Comparison of ENCODE assay signal across 1 cellular context in the genomic region with DNA sequence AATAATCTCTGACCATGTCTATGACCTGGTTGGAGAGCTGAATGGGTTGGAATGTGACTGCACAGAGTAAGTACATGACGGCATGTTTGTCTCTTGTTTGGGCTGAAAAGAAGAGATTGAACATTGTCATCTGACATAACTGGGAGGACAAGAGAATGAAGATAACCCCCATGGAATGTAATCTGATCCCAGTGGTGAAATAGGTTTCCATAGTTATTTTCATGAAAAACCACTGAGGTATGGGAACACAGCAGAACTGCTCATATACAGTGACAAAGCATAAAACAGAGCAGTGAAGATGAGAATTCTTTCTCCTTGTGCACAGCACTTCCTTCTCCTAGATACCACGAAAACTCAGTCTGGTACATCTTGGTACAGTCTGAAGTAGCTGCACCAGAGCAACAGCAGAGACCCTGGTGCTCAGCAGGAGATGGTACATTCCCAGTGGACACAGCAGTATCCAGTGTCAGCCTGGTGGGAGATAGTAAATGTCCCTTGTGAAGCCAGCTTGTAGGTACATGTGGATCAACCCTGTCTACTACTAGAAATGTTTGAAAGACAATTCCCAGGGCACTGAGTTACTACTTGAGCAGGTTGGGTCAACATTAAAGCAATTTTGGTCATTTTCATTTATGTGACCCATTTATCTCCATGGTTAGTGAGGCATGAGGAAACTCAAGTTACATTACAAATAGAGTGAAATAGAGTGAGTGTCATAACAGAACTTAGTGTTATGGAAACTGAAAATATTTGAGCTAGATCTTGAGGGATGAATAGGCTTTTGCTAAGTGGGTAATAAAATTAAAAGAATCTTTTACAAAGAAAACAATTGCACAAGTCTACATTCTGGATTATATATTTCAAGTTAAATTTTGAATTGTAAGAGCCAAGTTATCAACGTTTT.
TF ChIP-seq lines count a peak whose summit lies in the region.

No MANE protein-coding gene starts in this region.

TF ChIP-seq in K562, 482 proteins besides CTCF, POLR2A, EP300 and RAD21 (continued from another document and continues in another):
- TF ChIP-seq HINFP (tag; conservative IDR thresholded peaks at IDR 0.05; ENCODE audit: low read depth) = no peak
- no peak for TF ChIP-seq ZNF175 (CRISPR knock-in tag; IDR thresholded peaks at IDR 0.05; ENCODE audit: low read depth)
- no peak for TF ChIP-seq NFATC3 (IDR thresholded peaks at IDR 0.05)
- TF ChIP-seq TEAD2 (tag; IDR thresholded peaks at IDR 0.05) = 0 out of 2 replicates have a peak, but pooled peaks have one; percentile 55
- no peak for TF ChIP-seq DDX20 (tag; IDR thresholded peaks at IDR 0.05; ENCODE audit: low read depth)
- no peak for TF ChIP-seq TAF1 (IDR thresholded peaks at IDR 0.05; ENCODE audit: control insufficient read depth, extremely low read depth, insufficient read depth, low read length, severe bottlenecking)
- TF ChIP-seq, protein P1, sequence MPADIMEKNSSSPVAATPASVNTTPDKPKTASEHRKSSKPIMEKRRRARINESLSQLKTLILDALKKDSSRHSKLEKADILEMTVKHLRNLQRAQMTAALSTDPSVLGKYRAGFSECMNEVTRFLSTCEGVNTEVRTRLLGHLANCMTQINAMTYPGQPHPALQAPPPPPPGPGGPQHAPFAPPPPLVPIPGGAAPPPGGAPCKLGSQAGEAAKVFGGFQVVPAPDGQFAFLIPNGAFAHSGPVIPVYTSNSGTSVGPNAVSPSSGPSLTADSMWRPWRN (IDR thresholded peaks at IDR 0.05; ENCODE audit: low read depth) = no peak
- TF ChIP-seq MECOM (CRISPR knock-in tag; IDR thresholded peaks at IDR 0.05) = no peak
- TF ChIP-seq MXD1 (CRISPR knock-in tag; IDR thresholded peaks at IDR 0.05; ENCODE audit: borderline replicate concordance, poor library complexity, severe bottlenecking) = no peak
- TF ChIP-seq, protein P2, sequence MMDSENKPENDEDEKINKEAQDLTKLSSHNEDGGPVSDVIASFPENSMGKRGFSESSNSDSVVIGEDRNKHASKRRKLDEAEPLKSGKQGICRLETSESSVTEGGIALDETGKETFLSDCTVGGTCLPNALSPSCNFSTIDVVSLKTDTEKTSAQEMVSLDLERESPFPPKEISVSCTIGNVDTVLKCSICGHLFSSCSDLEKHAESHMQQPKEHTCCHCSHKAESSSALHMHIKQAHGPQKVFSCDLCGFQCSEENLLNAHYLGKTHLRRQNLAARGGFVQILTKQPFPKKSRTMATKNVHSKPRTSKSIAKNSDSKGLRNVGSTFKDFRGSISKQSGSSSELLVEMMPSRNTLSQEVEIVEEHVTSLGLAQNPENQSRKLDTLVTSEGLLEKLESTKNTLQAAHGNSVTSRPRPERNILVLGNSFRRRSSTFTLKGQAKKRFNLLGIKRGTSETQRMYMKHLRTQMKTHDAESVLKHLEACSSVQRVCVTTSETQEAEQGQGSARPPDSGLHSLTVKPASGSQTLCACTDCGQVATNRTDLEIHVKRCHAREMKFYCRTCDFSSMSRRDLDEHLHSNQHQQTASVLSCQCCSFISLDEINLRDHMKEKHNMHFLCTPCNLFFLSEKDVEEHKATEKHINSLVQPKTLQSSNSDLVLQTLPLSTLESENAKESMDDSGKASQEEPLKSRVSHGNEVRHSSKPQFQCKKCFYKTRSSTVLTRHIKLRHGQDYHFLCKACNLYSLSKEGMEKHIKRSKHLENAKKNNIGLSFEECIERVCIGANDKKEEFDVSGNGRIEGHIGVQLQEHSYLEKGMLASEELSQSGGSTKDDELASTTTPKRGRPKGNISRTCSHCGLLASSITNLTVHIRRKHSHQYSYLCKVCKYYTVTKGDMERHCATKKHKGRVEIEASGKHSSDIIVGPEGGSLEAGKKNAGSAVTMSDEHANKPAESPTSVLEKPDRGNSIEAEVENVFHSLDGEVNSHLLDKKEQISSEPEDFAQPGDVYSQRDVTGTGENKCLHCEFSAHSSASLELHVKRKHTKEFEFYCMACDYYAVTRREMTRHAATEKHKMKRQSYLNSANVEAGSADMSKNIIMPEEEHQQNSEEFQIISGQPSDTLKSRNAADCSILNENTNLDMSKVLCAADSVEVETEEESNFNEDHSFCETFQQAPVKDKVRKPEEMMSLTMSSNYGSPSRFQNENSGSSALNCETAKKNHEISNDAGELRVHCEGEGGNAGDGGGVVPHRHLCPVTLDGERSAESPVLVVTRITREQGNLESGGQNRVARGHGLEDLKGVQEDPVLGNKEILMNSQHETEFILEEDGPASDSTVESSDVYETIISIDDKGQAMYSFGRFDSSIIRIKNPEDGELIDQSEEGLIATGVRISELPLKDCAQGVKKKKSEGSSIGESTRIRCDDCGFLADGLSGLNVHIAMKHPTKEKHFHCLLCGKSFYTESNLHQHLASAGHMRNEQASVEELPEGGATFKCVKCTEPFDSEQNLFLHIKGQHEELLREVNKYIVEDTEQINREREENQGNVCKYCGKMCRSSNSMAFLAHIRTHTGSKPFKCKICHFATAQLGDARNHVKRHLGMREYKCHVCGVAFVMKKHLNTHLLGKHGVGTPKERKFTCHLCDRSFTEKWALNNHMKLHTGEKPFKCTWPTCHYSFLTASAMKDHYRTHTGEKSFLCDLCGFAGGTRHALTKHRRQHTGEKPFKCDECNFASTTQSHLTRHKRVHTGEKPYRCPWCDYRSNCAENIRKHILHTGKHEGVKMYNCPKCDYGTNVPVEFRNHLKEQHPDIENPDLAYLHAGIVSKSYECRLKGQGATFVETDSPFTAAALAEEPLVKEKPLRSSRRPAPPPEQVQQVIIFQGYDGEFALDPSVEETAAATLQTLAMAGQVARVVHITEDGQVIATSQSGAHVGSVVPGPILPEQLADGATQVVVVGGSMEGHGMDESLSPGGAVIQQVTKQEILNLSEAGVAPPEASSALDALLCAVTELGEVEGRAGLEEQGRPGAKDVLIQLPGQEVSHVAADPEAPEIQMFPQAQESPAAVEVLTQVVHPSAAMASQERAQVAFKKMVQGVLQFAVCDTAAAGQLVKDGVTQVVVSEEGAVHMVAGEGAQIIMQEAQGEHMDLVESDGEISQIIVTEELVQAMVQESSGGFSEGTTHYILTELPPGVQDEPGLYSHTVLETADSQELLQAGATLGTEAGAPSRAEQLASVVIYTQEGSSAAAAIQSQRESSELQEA (IDR thresholded peaks at IDR 0.05; ENCODE audit: low read depth) = no peak
- TF ChIP-seq, protein P3, sequence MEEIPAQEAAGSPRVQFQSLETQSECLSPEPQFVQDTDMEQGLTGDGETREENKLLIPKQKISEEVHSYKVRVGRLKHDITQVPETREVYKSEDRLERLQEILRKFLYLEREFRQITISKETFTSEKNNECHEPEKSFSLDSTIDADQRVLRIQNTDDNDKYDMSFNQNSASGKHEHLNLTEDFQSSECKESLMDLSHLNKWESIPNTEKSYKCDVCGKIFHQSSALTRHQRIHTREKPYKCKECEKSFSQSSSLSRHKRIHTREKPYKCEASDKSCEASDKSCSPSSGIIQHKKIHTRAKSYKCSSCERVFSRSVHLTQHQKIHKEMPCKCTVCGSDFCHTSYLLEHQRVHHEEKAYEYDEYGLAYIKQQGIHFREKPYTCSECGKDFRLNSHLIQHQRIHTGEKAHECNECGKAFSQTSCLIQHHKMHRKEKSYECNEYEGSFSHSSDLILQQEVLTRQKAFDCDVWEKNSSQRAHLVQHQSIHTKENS (CRISPR knock-in tag; IDR thresholded peaks at IDR 0.05) = no peak
- TF ChIP-seq DACH1 (IDR thresholded peaks at IDR 0.05; ENCODE audit: partially characterized antibody) = no peak
- TF ChIP-seq ZNF584 (CRISPR knock-in tag; IDR thresholded peaks at IDR 0.05; ENCODE audit: low read depth) = no peak
- TF ChIP-seq ZNF57 (CRISPR knock-in tag; IDR thresholded peaks at IDR 0.05) = no peak
- no peak for TF ChIP-seq TCFL5 (CRISPR knock-in tag; conservative IDR thresholded peaks at IDR 0.05)
- peak in 1 of 2 experiments; percentile 85; a peak in 1 of 4 replicates for TF ChIP-seq FOXK2 (conservative IDR thresholded peaks at IDR 0.05 in 1 of 2, IDR thresholded peaks at IDR 0.05 in 1 of 2; ENCODE audit: low read depth in 2 of 2)
- TF ChIP-seq KHSRP (IDR thresholded peaks at IDR 0.05) = no peak
- TF ChIP-seq ZNF124 (CRISPR knock-in tag; IDR thresholded peaks at IDR 0.05) = no peak
- TF ChIP-seq ZNF133 (CRISPR knock-in tag; IDR thresholded peaks at IDR 0.05) = no peak
- TF ChIP-seq, protein P4, sequence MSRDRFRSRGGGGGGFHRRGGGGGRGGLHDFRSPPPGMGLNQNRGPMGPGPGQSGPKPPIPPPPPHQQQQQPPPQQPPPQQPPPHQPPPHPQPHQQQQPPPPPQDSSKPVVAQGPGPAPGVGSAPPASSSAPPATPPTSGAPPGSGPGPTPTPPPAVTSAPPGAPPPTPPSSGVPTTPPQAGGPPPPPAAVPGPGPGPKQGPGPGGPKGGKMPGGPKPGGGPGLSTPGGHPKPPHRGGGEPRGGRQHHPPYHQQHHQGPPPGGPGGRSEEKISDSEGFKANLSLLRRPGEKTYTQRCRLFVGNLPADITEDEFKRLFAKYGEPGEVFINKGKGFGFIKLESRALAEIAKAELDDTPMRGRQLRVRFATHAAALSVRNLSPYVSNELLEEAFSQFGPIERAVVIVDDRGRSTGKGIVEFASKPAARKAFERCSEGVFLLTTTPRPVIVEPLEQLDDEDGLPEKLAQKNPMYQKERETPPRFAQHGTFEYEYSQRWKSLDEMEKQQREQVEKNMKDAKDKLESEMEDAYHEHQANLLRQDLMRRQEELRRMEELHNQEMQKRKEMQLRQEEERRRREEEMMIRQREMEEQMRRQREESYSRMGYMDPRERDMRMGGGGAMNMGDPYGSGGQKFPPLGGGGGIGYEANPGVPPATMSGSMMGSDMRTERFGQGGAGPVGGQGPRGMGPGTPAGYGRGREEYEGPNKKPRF (IDR thresholded peaks at IDR 0.05; ENCODE audit: low read depth, low read length) = no peak
- no peak for TF ChIP-seq THRA (IDR thresholded peaks at IDR 0.05)
- no peak for TF ChIP-seq ZBTB9 (CRISPR knock-in tag; IDR thresholded peaks at IDR 0.05)
- TF ChIP-seq BRCA1 (IDR thresholded peaks at IDR 0.05) = no peak
- TF ChIP-seq BRCA1 (CRISPR knock-in tag; IDR thresholded peaks at IDR 0.05) = no peak
- TF ChIP-seq BRD4 (IDR thresholded peaks at IDR 0.05) = no peak
- TF ChIP-seq BCOR (IDR thresholded peaks at IDR 0.05) = no peak
- no peak for TF ChIP-seq GMEB1 (CRISPR knock-in tag; IDR thresholded peaks at IDR 0.05)
